12 cellular contexts compared by ENCODE assay signal in genomic region chr1:228151170-228151513, GRCh38.
DNase-seq lines count a peak whose midpoint lies in the region; ATAC-seq, FAIRE-seq and TF ChIP-seq lines count a peak whose summit lies in the region.
"Had no signal": no experiment of that assay in that cellular context is flagged by ENCODE, and none has a peak within 500 bp of the region (broad histone marks: within the 10 kb centered on the region; RNA-seq: fewer than 3 reads in every experiment).

No MANE protein-coding gene starts in this region.

- no peaks in the 10 kb centered on the region for H3K27me3 Mint-ChIP-seq in T-helper 2 cell treated with Interferon-gamma antibody and Interleukin-4, amounts not matched to agents 5 μg/mL and 100 μg/mL, for 36 hours (ENCODE audit: low read depth)

- H3K4me3 Mint-ChIP-seq in T-helper 2 cell treated with Interferon-gamma antibody and Interleukin-4, amounts not matched to agents 5 μg/mL and 100 μg/mL, for 36 hours = no peak overlapping the region

- H3K4me1 Mint-ChIP-seq in T-helper 2 cell treated with Interferon-gamma antibody and Interleukin-4, amounts not matched to agents 5 μg/mL and 100 μg/mL, for 36 hours (ENCODE audit: low read depth) = peaks cover 8% of the 10 kb centered on the region

- peaks cover 4% of the 10 kb centered on the region for H3K36me3 Mint-ChIP-seq in T-helper 2 cell treated with Interferon-gamma antibody and Interleukin-4, amounts not matched to agents 5 μg/mL and 100 μg/mL, for 36 hours (ENCODE audit: low read depth)

- DNase-seq in T-helper 2 cell treated with Interferon-gamma antibody and Interleukin-4, amounts not matched to agents 5 μg/mL and 100 μg/mL, for 36 hours (ENCODE audit: low spot score) = no peak
- DNase-seq in T-helper 2 cell (no peak), tibial artery (peak; percentile 10 to 63), GM19239 (ENCODE audit: insufficient read length, low spot score) (no peak), Kasumi-1 (lab: John Stamatoyannopoulos, UW) (no peak)
- DNase-seq: 8988T, DMS53, NCI-H510A, SJCRH30 had no signal

- intact Hi-C loops in tibial artery (cut with DNase I; ENCODE audit: low total_unique reads) = no loop called here

- TF ChIP-seq CTCF in tibial artery (IDR thresholded peaks at IDR 0.05) = no peak

- H3K9me3 ChIP-seq in muscle layer of duodenum (ENCODE audit: control insufficient read depth in 1 of 2, low read length in 2 of 2) (no peaks in the 10 kb centered on the region), tibial artery (no peaks in the 10 kb centered on the region)
- H3K9me3 ChIP-seq: SJCRH30 had no signal

- H3K9me3 Mint-ChIP-seq in T-helper 2 cell treated with Interferon-gamma antibody and Interleukin-4, amounts not matched to agents 5 μg/mL and 100 μg/mL, for 36 hours = no peaks in the 10 kb centered on the region

- H3K36me3 ChIP-seq in muscle layer of duodenum (ENCODE audit: control insufficient read depth in 1 of 2, insufficient read depth in 2 of 2, low read length in 2 of 2) = peaks cover 4 to 19% of the 10 kb centered on the region in 2 donors
- H3K36me3 ChIP-seq in tibial artery = peaks cover 21 to 40% (median 27%) of the 10 kb centered on the region in 3 donors

- ATAC-seq in HG03442 (IDR thresholded peaks at IDR 0.05; ENCODE audit: unreplicated experiment) = no peak

- FAIRE-seq in GM19239 (lab: Jason Lieb, UNC) = no peak

- H3K27me3 ChIP-seq in muscle layer of duodenum (ENCODE audit: low read depth, low read length) = no peaks in the 10 kb centered on the region
- H3K27me3 ChIP-seq in tibial artery = no peaks in the 10 kb centered on the region
- H3K27me3 ChIP-seq: SJCRH30 had no signal

- peak overlapping the region in 1 of 2 donors; percentile 60 for H3K4me3 ChIP-seq in muscle layer of duodenum (ENCODE audit: low read depth in 1 of 2, low read length in 2 of 2)
- H3K4me3 ChIP-seq in tibial artery = no peak overlapping the region
- H3K4me3 ChIP-seq: SJCRH30 had no signal

- H3K27ac ChIP-seq in cingulate gyrus (ENCODE audit: low read depth, low read length) (peak overlapping the region; percentile 93), muscle layer of duodenum (ENCODE audit: low read length) (peak overlapping the region; percentile 39), tibial artery (peak overlapping the region; percentile 54 to 69)
- H3K27ac ChIP-seq: SJCRH30 had no signal

- H3K4me1 ChIP-seq in muscle layer of duodenum (ENCODE audit: control insufficient read depth in 1 of 2, insufficient read depth in 2 of 2, low read length in 2 of 2) (peaks cover 8 to 37% of the 10 kb centered on the region in 2 donors), tibial artery (peaks cover 0 to 29% (median 15%) of the 10 kb centered on the region in 4 donors)

- H3K27ac Mint-ChIP-seq in T-helper 2 cell treated with Interferon-gamma antibody and Interleukin-4, amounts not matched to agents 5 μg/mL and 100 μg/mL, for 36 hours = peak overlapping the region; percentile 17

Comparison
In these comparisons a context has a peak if more than half of its experiments do, and no peak if none do; other contexts are left out.
1. DNase-seq: peak in tibial artery (2 of 2); none in T-helper 2 cell treated with Interferon-gamma antibody and Interleukin-4, amounts not matched to agents 5 μg/mL and 100 μg/mL, for 36 hours (single experiment), T-helper 2 cell (0 of 5), GM19239 (single experiment) and Kasumi-1 (0 of 2).
2. H3K27ac ChIP-seq: peak in every context shown above with its lines; median percentile 93 in cingulate gyrus; 62 in tibial artery; 39 in muscle layer of duodenum.